ENCODE assay signal across 11 cellular contexts in genomic region chr7:44630791-44631457, GRCh38. TPM values are rescaled to one million over a fixed set of nuclear protein-coding genes. Genes with fewer than 3 reads are reported as not detected.
DNase-seq lines count a peak whose midpoint lies in the region; ATAC-seq and TF ChIP-seq lines count a peak whose summit lies in the region.
"Had no signal": no experiment of that assay in that cellular context is flagged by ENCODE, and none has a peak within 500 bp of the region (broad histone marks: within the 10 kb centered on the region; RNA-seq: fewer than 3 reads in every experiment).

No MANE protein-coding gene starts in this region.

- ATAC-seq in heart right ventricle (no peak), Right ventricle myocardium inferior (no peak), upper lobe of left lung (ENCODE audit: low FRiP score in 2 of 2) (no peak), GM19397 (IDR thresholded peaks at IDR 0.05; ENCODE audit: unreplicated experiment) (no peak)

- H3K27ac ChIP-seq in heart right ventricle = peak overlapping the region in 6 of 10 donors; percentile 9 to 94 (median 36)
- peak overlapping the region; percentile 4 for H3K27ac ChIP-seq in mesodermal cell (ENCODE audit: low read depth, low read length, severe bottlenecking)
- H3K27ac ChIP-seq in upper lobe of left lung = peak overlapping the region; percentile 73 to 84 (median 81)

- peak overlapping the region; percentile 31 for H3K27ac Mint-ChIP-seq in activated T-helper 1 cell treated with anti-CD3 and anti-CD28 coated beads, Interleukin-12 subunit alpha, Interleukin-12 subunit beta, Interleukin-2, Interleukin-4 antibody, amounts not matched to agents 30 ng/mL and 10 ng/mL and 1 ng/mL, durations not matched to agents 14 hours and 24 hours and 36 hours

- TF ChIP-seq POLR2A in upper lobe of left lung (IDR thresholded peaks at IDR 0.05) = no peak

- no peaks in the 10 kb centered on the region for H3K27me3 Mint-ChIP-seq in activated T-helper 1 cell treated with anti-CD3 and anti-CD28 coated beads, Interleukin-12 subunit alpha, Interleukin-12 subunit beta, Interleukin-2, Interleukin-4 antibody, amounts not matched to agents 30 ng/mL and 10 ng/mL and 1 ng/mL, durations not matched to agents 14 hours and 24 hours and 36 hours (ENCODE audit: insufficient read depth)

- peaks cover 67% of the 10 kb centered on the region for H3K4me1 Mint-ChIP-seq in activated T-helper 1 cell treated with anti-CD3 and anti-CD28 coated beads, Interleukin-12 subunit alpha, Interleukin-12 subunit beta, Interleukin-2, Interleukin-4 antibody, amounts not matched to agents 30 ng/mL and 10 ng/mL and 1 ng/mL, durations not matched to agents 14 hours and 24 hours and 36 hours (ENCODE audit: low read depth)

- 83 to 87% methylated on average over 11 of the region's 11 CpGs for WGBS in heart right ventricle, 2 donors
- 97% methylated on average over 3 to 5 of the region's 11 CpGs for WGBS in mesodermal cell (ENCODE audit: insufficient coverage in 2 of 2), 2 experiments
- WGBS in upper lobe of left lung, 2 donors = 56 to 69% methylated on average over 8 to 11 of the region's 11 CpGs

- H3K4me3 Mint-ChIP-seq in activated T-helper 1 cell treated with anti-CD3 and anti-CD28 coated beads, Interleukin-12 subunit alpha, Interleukin-12 subunit beta, Interleukin-2, Interleukin-4 antibody, amounts not matched to agents 30 ng/mL and 10 ng/mL and 1 ng/mL, durations not matched to agents 14 hours and 24 hours and 36 hours = peak overlapping the region; percentile 13

- no peaks in the 10 kb centered on the region for H3K9me3 Mint-ChIP-seq in activated T-helper 1 cell treated with anti-CD3 and anti-CD28 coated beads, Interleukin-12 subunit alpha, Interleukin-12 subunit beta, Interleukin-2, Interleukin-4 antibody, amounts not matched to agents 30 ng/mL and 10 ng/mL and 1 ng/mL, durations not matched to agents 14 hours and 24 hours and 36 hours

- DNase-seq in heart right ventricle (no peak), Right ventricle myocardium inferior (ENCODE audit: missing footprints) (no peak), upper lobe of left lung (peak in 1 of 2 donors; percentile 49)
- no peak for DNase-seq in activated T-helper 1 cell treated with anti-CD3 and anti-CD28 coated beads, Interleukin-12 subunit alpha, Interleukin-12 subunit beta, Interleukin-2, Interleukin-4 antibody, amounts not matched to agents 30 ng/mL and 10 ng/mL and 1 ng/mL, durations not matched to agents 14 hours and 24 hours and 36 hours (ENCODE audit: low spot score)
- DNase-seq in effector CD8-positive, alpha-beta T cell (lab: John Stamatoyannopoulos, UW) = no peak
- no peak for DNase-seq in effector CD4-positive, alpha-beta T cell
- DNase-seq: NCI-H1417 treated with DMSO at 0.1 percent for 48 hours; stimulated activated CD4-positive, alpha-beta T cell treated with anti-CD3 and anti-CD28 coated beads, Interleukin-2, amount 100 ng/mL, for 48 hours had no signal

- peaks cover 48% of the 10 kb centered on the region for H3K36me3 Mint-ChIP-seq in activated T-helper 1 cell treated with anti-CD3 and anti-CD28 coated beads, Interleukin-12 subunit alpha, Interleukin-12 subunit beta, Interleukin-2, Interleukin-4 antibody, amounts not matched to agents 30 ng/mL and 10 ng/mL and 1 ng/mL, durations not matched to agents 14 hours and 24 hours and 36 hours (ENCODE audit: low read depth)

- no peaks in the 10 kb centered on the region for H3K9me3 ChIP-seq in heart right ventricle
- H3K9me3 ChIP-seq in mesodermal cell (ENCODE audit: control insufficient read depth, low read length) = no peaks in the 10 kb centered on the region
- no peaks in the 10 kb centered on the region for H3K9me3 ChIP-seq in upper lobe of left lung
- H3K9me3 ChIP-seq: thoracic aorta had no signal

- intact Hi-C loops in heart right ventricle (cut with DNase I) (no loop called here), Right ventricle myocardium inferior (cut with DNase I) (no loop called here)
- intact Hi-C loops in activated T-helper 1 cell treated with anti-CD3 and anti-CD28 coated beads, Interleukin-12 subunit alpha, Interleukin-12 subunit beta, Interleukin-2, Interleukin-4 antibody, amounts not matched to agents 30 ng/mL and 10 ng/mL and 1 ng/mL, durations not matched to agents 14 hours and 24 hours and 36 hours (cut with micrococcal nuclease) = loop anchor here (10.0 kb wide), 1 partner anchor 706 kb away; the partner anchor contains the start of gene UBE2D4

- H3K4me3 ChIP-seq in heart right ventricle (no peak overlapping the region), mesodermal cell (ENCODE audit: extremely low read depth, insufficient read depth, low read length, poor library complexity, severe bottlenecking) (no peak overlapping the region), upper lobe of left lung (no peak overlapping the region)
- H3K4me3 ChIP-seq: thoracic aorta had no signal

- H3K36me3 ChIP-seq in heart right ventricle (peaks cover 0 to 43% (median 6%) of the 10 kb centered on the region in 9 donors), mesodermal cell (ENCODE audit: control insufficient read depth, insufficient read depth, low read length) (peaks cover 54% of the 10 kb centered on the region), upper lobe of left lung (peaks cover 0 to 17% (median 9%) of the 10 kb centered on the region in 4 donors)

- no peak for TF ChIP-seq EP300 in upper lobe of left lung (IDR thresholded peaks at IDR 0.05)

- no peak for TF ChIP-seq CTCF in heart right ventricle (IDR thresholded peaks at IDR 0.05)
- TF ChIP-seq CTCF in upper lobe of left lung (IDR thresholded peaks at IDR 0.05) = no peak

- H3K27me3 ChIP-seq in heart right ventricle (no peaks in the 10 kb centered on the region), upper lobe of left lung (no peaks in the 10 kb centered on the region)

- peaks cover 0 to 96% (median 66%) of the 10 kb centered on the region in 9 donors for H3K4me1 ChIP-seq in heart right ventricle
- peaks cover 12% of the 10 kb centered on the region for H3K4me1 ChIP-seq in mesodermal cell (ENCODE audit: control insufficient read depth, insufficient read depth, low read length, poor library complexity, severe bottlenecking)
- H3K4me1 ChIP-seq in upper lobe of left lung = peaks cover 66 to 86% (median 80%) of the 10 kb centered on the region in 4 donors

RNA-seq across cellular contexts. Expression of gene OGDH, which starts 24.5 kb away (rescaled TPM):
- 100 to 1,000 TPM; 500 to 724 (median 679) TPM for total RNA-seq in heart right ventricle
- polyA plus RNA-seq in heart right ventricle = 100 to 1,000 TPM; 202 to 421 TPM
- 679 TPM for total RNA-seq in Right ventricle myocardium inferior
- total RNA-seq in activated T-helper 1 cell treated with anti-CD3 and anti-CD28 coated beads, Interleukin-12 subunit alpha, Interleukin-12 subunit beta, Interleukin-2, Interleukin-4 antibody, amounts not matched to agents 30 ng/mL and 10 ng/mL and 1 ng/mL, durations not matched to agents 14 hours and 24 hours and 36 hours = 101 and 105 TPM in 2 replicates
- 39.8 TPM for polyA plus RNA-seq in mesodermal cell (2013, experiment 1 of 2)
- 36.7 TPM for polyA plus RNA-seq in mesodermal cell (2013, experiment 2 of 2)
- total RNA-seq in upper lobe of left lung = 100 to 1,000 TPM in 4 of 6 donors, 10 to 100 TPM in 2; 76.1 to 160 (median 134) TPM

RNA-seq across cellular contexts. Expression of gene TMED4, which starts 48.9 kb away (rescaled TPM):
- total RNA-seq in heart right ventricle (10 to 100 TPM; 55.4 to 81.4 (median 69.4) TPM), Right ventricle myocardium inferior (49.7 TPM), upper lobe of left lung (100 to 1,000 TPM in 4 of 6 donors, 10 to 100 TPM in 2; 78.8 to 205 (median 126) TPM)
- 10 to 100 TPM; 42.9 to 45.6 TPM for polyA plus RNA-seq in heart right ventricle
- 74.9 and 79.6 TPM in 2 replicates for total RNA-seq in activated T-helper 1 cell treated with anti-CD3 and anti-CD28 coated beads, Interleukin-12 subunit alpha, Interleukin-12 subunit beta, Interleukin-2, Interleukin-4 antibody, amounts not matched to agents 30 ng/mL and 10 ng/mL and 1 ng/mL, durations not matched to agents 14 hours and 24 hours and 36 hours
- 97.2 TPM for polyA plus RNA-seq in mesodermal cell (2013, experiment 1 of 2)
- 81.6 TPM for polyA plus RNA-seq in mesodermal cell (2013, experiment 2 of 2)

RNA-seq across cellular contexts. Expression of gene DDX56, which starts 57.2 kb away (rescaled TPM):
- total RNA-seq in heart right ventricle (10 to 100 TPM; 23.2 to 40.7 (median 27.4) TPM), Right ventricle myocardium inferior (29.6 TPM), upper lobe of left lung (100 to 1,000 TPM in 1 of 6 donors, 10 to 100 TPM in 5; 37.6 to 105 (median 57.0) TPM)
- 100 to 1,000 TPM in 1 of 2 donors, 10 to 100 TPM in 1; 40.1 to 100 TPM for polyA plus RNA-seq in heart right ventricle
- 165 and 166 TPM in 2 replicates for total RNA-seq in activated T-helper 1 cell treated with anti-CD3 and anti-CD28 coated beads, Interleukin-12 subunit alpha, Interleukin-12 subunit beta, Interleukin-2, Interleukin-4 antibody, amounts not matched to agents 30 ng/mL and 10 ng/mL and 1 ng/mL, durations not matched to agents 14 hours and 24 hours and 36 hours
- 52.2 TPM for polyA plus RNA-seq in mesodermal cell (2013, experiment 1 of 2)
- polyA plus RNA-seq in mesodermal cell (2013, experiment 2 of 2) = 49.1 TPM

Comparison
In these comparisons a context has a peak if more than half of its experiments do, and no peak if none do; other contexts are left out.
1. H3K27ac ChIP-seq: peak in every context shown above with its lines; median percentile 81 in upper lobe of left lung; 36 in heart right ventricle; 4 in mesodermal cell.